Comparison of ENCODE assay signal across 18 cellular contexts in the genomic region with DNA sequence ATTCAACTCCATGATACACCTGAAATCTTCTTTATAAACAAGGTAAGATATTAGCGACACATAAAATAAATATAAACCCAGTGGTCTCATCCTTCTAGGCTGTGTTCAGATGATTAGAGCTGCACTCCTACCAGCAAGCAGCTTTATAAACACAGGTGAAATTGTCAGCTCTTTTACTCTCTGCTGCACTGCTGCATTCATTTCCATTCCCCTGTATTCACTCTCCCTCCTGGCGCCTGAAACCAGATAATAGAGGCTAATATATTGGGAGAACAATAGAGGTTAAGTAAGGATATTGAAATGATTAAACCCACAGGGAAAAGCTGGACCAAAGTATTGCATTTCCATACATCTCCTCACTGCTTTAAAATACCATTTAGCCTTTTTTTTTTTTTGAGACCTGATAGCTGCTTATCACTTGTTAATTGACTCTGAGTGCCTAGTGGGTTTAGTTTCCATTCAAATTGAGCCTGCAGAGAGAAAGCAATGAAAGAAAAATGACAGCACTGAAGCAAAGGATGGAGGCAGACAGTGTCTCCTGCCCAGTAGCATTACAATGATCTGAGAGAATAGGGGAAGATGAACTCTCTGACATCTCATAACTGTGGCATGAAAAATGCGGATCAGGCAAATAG.
"Had no signal": no experiment of that assay in that cellular context is flagged by ENCODE, and none has a peak within 500 bp of the region (broad histone marks: within the 10 kb centered on the region; RNA-seq: fewer than 3 reads in every experiment).

No MANE protein-coding gene starts in this region.

- H3K4me3 ChIP-seq: heart right ventricle, right lobe of liver, skin epidermis, tibial artery had no signal

- H3K36me3 ChIP-seq: heart right ventricle, right lobe of liver, tibial artery had no signal

- H3K27ac Mint-ChIP-seq: activated naive CD4-positive, alpha-beta T cell treated with anti-CD3 and anti-CD28 coated beads, Interleukin-2, amount 50 U/mL, for 72 hours; activated T-helper 17 cell treated with anti-CD3 and anti-CD28 coated beads, Interleukin-2, amount 50 U/mL, for 72 hours; memory B cell; nephron progenitor cell; stimulated activated effector memory CD8-positive, alpha-beta T cell treated with anti-CD3 and anti-CD28 coated beads, Interleukin-12 subunit alpha, Interleukin-12 subunit beta, amount 100 ng/mL, for 72 hours; stimulated activated naive CD8-positive, alpha-beta T cell treated with anti-CD3 and anti-CD28 coated beads, Interleukin-15, amount 100 ng/mL, for 72 hours had no signal

- H3K4me3 Mint-ChIP-seq: activated T-helper 17 cell treated with anti-CD3 and anti-CD28 coated beads, Interleukin-2, amount 50 U/mL, for 72 hours; brain; memory B cell; nephron progenitor cell; stimulated activated effector memory CD8-positive, alpha-beta T cell treated with anti-CD3 and anti-CD28 coated beads, Interleukin-12 subunit alpha, Interleukin-12 subunit beta, amount 100 ng/mL, for 72 hours; stimulated activated naive CD8-positive, alpha-beta T cell treated with anti-CD3 and anti-CD28 coated beads, Interleukin-15, amount 100 ng/mL, for 72 hours had no signal

- H3K9me3 ChIP-seq: right lobe of liver, tibial artery had no signal

- DNase-seq: activated CD4-positive, alpha-beta T cell treated with anti-CD3 and anti-CD28 coated beads, Interleukin-2, amount 50 U/mL, for 1 hour; activated T-cell treated with anti-CD3 and anti-CD28 coated beads, Interleukin-2, amount 50 U/mL, for 1 hour; aorta; heart right ventricle; left colon; nephron progenitor cell; occipital lobe; right lobe of liver; stimulated activated CD4-positive, alpha-beta T cell treated with anti-CD3 and anti-CD28 coated beads, Interleukin-1b, Interleukin-23, amount 100 ng/mL, for 48 hours; stimulated activated naive CD8-positive, alpha-beta T cell treated with anti-CD3 and anti-CD28 coated beads, Interleukin-15, amount 100 ng/mL, for 72 hours; tibial artery had no signal

- H3K9me3 Mint-ChIP-seq: brain, nephron progenitor cell had no signal

- H3K4me1 Mint-ChIP-seq: activated T-helper 17 cell treated with anti-CD3 and anti-CD28 coated beads, Interleukin-2, amount 50 U/mL, for 72 hours; memory B cell; nephron progenitor cell; stimulated activated effector memory CD8-positive, alpha-beta T cell treated with anti-CD3 and anti-CD28 coated beads, Interleukin-12 subunit alpha, Interleukin-12 subunit beta, amount 100 ng/mL, for 72 hours; stimulated activated naive CD8-positive, alpha-beta T cell treated with anti-CD3 and anti-CD28 coated beads, Interleukin-15, amount 100 ng/mL, for 72 hours had no signal

- H3K4me1 ChIP-seq: heart right ventricle, right lobe of liver, tibial artery had no signal

- H3K27ac ChIP-seq: heart right ventricle, right lobe of liver, skin epidermis, tibial artery had no signal

- H3K27me3 ChIP-seq: heart right ventricle, right lobe of liver, tibial artery had no signal

- H3K36me3 Mint-ChIP-seq: activated naive CD4-positive, alpha-beta T cell treated with anti-CD3 and anti-CD28 coated beads, Interleukin-2, amount 50 U/mL, for 72 hours; brain; memory B cell; stimulated activated effector memory CD8-positive, alpha-beta T cell treated with anti-CD3 and anti-CD28 coated beads, Interleukin-12 subunit alpha, Interleukin-12 subunit beta, amount 100 ng/mL, for 72 hours had no signal

- ATAC-seq: activated CD4-positive, CD25-positive, alpha-beta regulatory T cell treated with anti-CD3 and anti-CD28 coated beads, Interleukin-2, amount 50 U/mL, for 24 hours; activated naive CD4-positive, alpha-beta T cell treated with anti-CD3 and anti-CD28 coated beads, Interleukin-2, amount 50 U/mL, for 72 hours; activated T-helper 17 cell treated with anti-CD3 and anti-CD28 coated beads, Interleukin-2, amount 50 U/mL, for 72 hours; heart right ventricle; left colon; right lobe of liver; stimulated activated effector memory CD8-positive, alpha-beta T cell treated with anti-CD3 and anti-CD28 coated beads, Interleukin-12 subunit alpha, Interleukin-12 subunit beta, amount 100 ng/mL, for 72 hours; stimulated activated naive CD8-positive, alpha-beta T cell treated with anti-CD3 and anti-CD28 coated beads, Interleukin-15, amount 100 ng/mL, for 72 hours had no signal

- H3K27me3 Mint-ChIP-seq: activated T-helper 17 cell treated with anti-CD3 and anti-CD28 coated beads, Interleukin-2, amount 50 U/mL, for 72 hours; brain; memory B cell; stimulated activated naive CD8-positive, alpha-beta T cell treated with anti-CD3 and anti-CD28 coated beads, Interleukin-15, amount 100 ng/mL, for 72 hours had no signal
